ENCODE assay signal across 11 cellular contexts in the genomic region with DNA sequence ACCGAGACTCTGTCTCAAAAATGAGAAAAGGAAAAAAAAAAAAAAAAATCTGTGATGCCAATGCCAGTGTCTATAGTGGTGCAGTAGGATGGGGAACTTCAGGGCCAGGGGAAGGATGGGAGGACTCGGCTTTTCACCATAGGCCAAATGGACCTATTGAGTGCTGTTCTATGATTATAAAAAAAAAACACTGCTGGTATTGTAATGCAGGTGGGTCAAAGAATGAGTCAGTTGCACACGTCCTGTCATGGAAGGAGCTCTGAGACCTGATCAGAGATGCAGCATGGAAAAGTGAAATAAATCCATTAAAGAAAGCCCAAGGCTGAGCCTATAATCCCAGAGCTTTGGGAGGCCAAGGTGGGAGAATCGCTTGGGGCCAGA. TPM values are rescaled to one million over a fixed set of nuclear protein-coding genes. Genes with fewer than 3 reads are reported as not detected.
DNase-seq lines count a peak whose midpoint lies in the region; ATAC-seq, FAIRE-seq and TF ChIP-seq lines count a peak whose summit lies in the region.
"Had no signal": no experiment of that assay in that cellular context is flagged by ENCODE, and none has a peak within 500 bp of the region (broad histone marks: within the 10 kb centered on the region; RNA-seq: fewer than 3 reads in every experiment).

No MANE protein-coding gene starts in this region.

- DNase-seq in GM23248 (no peak), RWPE1 (ENCODE audit: low spot score) (no peak), psoas muscle (no peak), GM12891 (ENCODE audit: insufficient read length, low spot score) (no peak), putamen (ENCODE audit: low spot score) (no peak), AG08395 (ENCODE audit: low spot score) (no peak)
- DNase-seq in activated effector memory CD4-positive, alpha-beta T cell treated with anti-CD3 and anti-CD28 coated beads, Interleukin-2, amount 50 U/mL, for 16 hours = no peak
- DNase-seq: foreskin melanocyte, NCI-H774 had no signal

- TF ChIP-seq POLR2A in GM12891 (IDR thresholded peaks at IDR 0.05; ENCODE audit: low read depth, low read length) = no peak

- WGBS in GM23248 (ENCODE audit: low coverage in 1 of 2, low lambda C conversion rate in 2 of 2, missing lambda C conversion rate in 2 of 2), 2 experiments = 49 to 50% methylated on average over 4 of the region's 4 CpGs
- WGBS in psoas muscle, 3 donors = 76 to 80% (median 78%) methylated on average over 4 of the region's 4 CpGs

- H3K36me3 ChIP-seq in GM23248 (ENCODE audit: low read depth) (peaks cover 20% of the 10 kb centered on the region), psoas muscle (ENCODE audit: insufficient read depth in 1 of 2, low read depth in 1 of 2) (peaks cover 10 to 27% of the 10 kb centered on the region in 2 donors)

- intact Hi-C loops in psoas muscle (cut with DNase I) = no loop called here

- peak overlapping the region; percentile 81 for H3K9ac ChIP-seq in GM23248

- H3K9me2 ChIP-seq in GM23248 (ENCODE audit: insufficient read depth) = no peaks in the 10 kb centered on the region

- H3K9me3 ChIP-seq in GM23248 (ENCODE audit: low read depth) = no peaks in the 10 kb centered on the region
- no peaks in the 10 kb centered on the region for H3K9me3 ChIP-seq in psoas muscle

- H3K4me1 ChIP-seq in GM23248 (ENCODE audit: insufficient read depth) (peaks cover 40% of the 10 kb centered on the region), psoas muscle (peaks cover 38% of the 10 kb centered on the region)

- peaks cover 59% of the 10 kb centered on the region for H3F3A ChIP-seq in GM23248 (ENCODE audit: insufficient read depth)

- peak overlapping the region; percentile 9 for H3K4me2 ChIP-seq in GM23248 (ENCODE audit: unreplicated experiment)

- CTCF ChIA-PET in RWPE1 (lab: Yijun Ruan, JAX) = interaction anchor here (0.7 kb wide), 1 partner anchor 1233 kb away, joined by 6 read pairs; no protein-coding TSS in a partner anchor

- H3K27me3 ChIP-seq in GM23248 (replicated peaks; ENCODE audit: insufficient read depth) (no peaks in the 10 kb centered on the region), psoas muscle (ENCODE audit: insufficient read depth in 3 of 3, low read length in 2 of 3) (no peaks in the 10 kb centered on the region)

- POLR2A ChIA-PET in RWPE1 (lab: Yijun Ruan, JAX; ENCODE audit: low non-redundant PET) = no interaction called here

- FAIRE-seq in GM12891 (lab: Jason Lieb, UNC) = no peak
- FAIRE-seq: GM12878 had no signal

- peaks cover 25% of the 10 kb centered on the region for H3K79me2 ChIP-seq in GM23248 (ENCODE audit: insufficient read depth)

- ATAC-seq in esophagus mucosa = peak; percentile 24
- peak in 2 of 4 donors; percentile 1 for ATAC-seq in psoas muscle
- ATAC-seq: GM12878 had no signal

- TF ChIP-seq CTCF in RWPE1 (conservative IDR thresholded peaks at IDR 0.05; ENCODE audit: low read depth) (no peak), psoas muscle (IDR thresholded peaks at IDR 0.05) (no peak)

- H3K27ac ChIP-seq in GM23248 (peak overlapping the region; percentile 85), RWPE1 (peak overlapping the region; percentile 100), psoas muscle (peak overlapping the region; percentile 30)

- H3K4me3 ChIP-seq in GM23248 (peak overlapping the region; percentile 63), psoas muscle (no peak overlapping the region)
- H3K4me3 ChIP-seq: GM12878 had no signal

- in situ Hi-C loops in GM23248 (cut with MboI) = no loop called here

- H2AFZ ChIP-seq in GM23248 = peak overlapping the region; percentile 57

- no peaks in the 10 kb centered on the region for H4K20me1 ChIP-seq in GM23248 (ENCODE audit: insufficient read depth)

TF ChIP-seq in GM12891, 5 proteins besides CTCF, POLR2A, EP300 and RAD21:
- no peak for TF ChIP-seq POLR2AphosphoS5 (IDR thresholded peaks at IDR 0.05; ENCODE audit: low read depth, low read length)
- no peak for TF ChIP-seq TAF1 (IDR thresholded peaks at IDR 0.05; ENCODE audit: low read depth, low read length)
- TF ChIP-seq PAX5 (IDR thresholded peaks at IDR 0.05; ENCODE audit: insufficient read depth, low read length, severe bottlenecking) = no peak
- TF ChIP-seq POU2F2 (IDR thresholded peaks at IDR 0.05; ENCODE audit: low read depth, low read length) = no peak
- no peak for TF ChIP-seq SPI1 (IDR thresholded peaks at IDR 0.05; ENCODE audit: low read depth, low read length)

RNA-seq across cellular contexts. Expression of gene DNAJB1, which starts 7.0 kb away (rescaled TPM):
- 82.5 and 101 TPM in 2 replicates for total RNA-seq in GM23248 (2014; rRNA removed; shearing (Covaris generic))
- 124 and 127 TPM in 2 replicates for polyA plus RNA-seq in GM23248 (2016; fragmentation: Nextera tagmentation; extraction: Ambion mirVana)
- total RNA-seq in esophagus mucosa = 337 TPM
- 100 to 1,000 TPM in 1 of 4 donors, 10 to 100 TPM in 3; 32.6 to 105 (median 42.6) TPM for total RNA-seq in psoas muscle
- polyA plus RNA-seq in psoas muscle = 10 to 100 TPM; 20.8 to 32.0 (median 24.4) TPM
- polyA plus RNA-seq in GM12891 (2012; ENCODE audit: low read depth, missing spikeins) = 26.5 TPM

RNA-seq across cellular contexts. Expression of gene GIPC1, which starts 15.3 kb away (rescaled TPM):
- total RNA-seq in GM23248 (2014; rRNA removed; shearing (Covaris generic)) = 143 and 173 TPM in 2 replicates
- polyA plus RNA-seq in GM23248 (2016; fragmentation: Nextera tagmentation; extraction: Ambion mirVana) (106 and 112 TPM in 2 replicates), psoas muscle (10 to 100 TPM; 45.3 to 63.5 (median 50.8) TPM)
- total RNA-seq in esophagus mucosa (254 TPM), psoas muscle (10 to 100 TPM; 37.9 to 45.3 (median 43.2) TPM)
- 10.4 TPM for polyA plus RNA-seq in GM12891 (2012; ENCODE audit: low read depth, missing spikeins)

RNA-seq across cellular contexts. Expression of gene TECR, which starts 18.2 kb away (rescaled TPM):
- total RNA-seq in GM23248 (2014; rRNA removed; shearing (Covaris generic)) = 38.8 and 40.1 TPM in 2 replicates
- polyA plus RNA-seq in GM23248 (2016; fragmentation: Nextera tagmentation; extraction: Ambion mirVana) (129 and 132 TPM in 2 replicates), psoas muscle (100 to 1,000 TPM in 2 of 3 donors, 10 to 100 TPM in 1; 77.8 to 145 (median 136) TPM)
- total RNA-seq in esophagus mucosa (341 TPM), psoas muscle (100 to 1,000 TPM; 111 to 209 (median 158) TPM)
- 50.2 TPM for polyA plus RNA-seq in GM12891 (2012; ENCODE audit: low read depth, missing spikeins)

RNA-seq across cellular contexts. Expression of gene PTGER1, which starts 36.1 kb away (rescaled TPM):
- 0.22 and 2.5 TPM in 2 replicates for total RNA-seq in GM23248 (2014; rRNA removed; shearing (Covaris generic))
- polyA plus RNA-seq in GM23248 (2016; fragmentation: Nextera tagmentation; extraction: Ambion mirVana) (0.79 and 0.80 TPM in 2 replicates), psoas muscle (under 1 TPM; 0.05 to 0.10 (median 0.08) TPM)
- total RNA-seq in esophagus mucosa (0.44 TPM), psoas muscle (under 1 TPM in 2 of 4 donors, not detected in 2; 0.15 to 0.25 TPM)
- not detected for polyA plus RNA-seq in GM12891 (2012; ENCODE audit: low read depth, missing spikeins)
- total RNA-seq: GM12878 had no signal
- polyA plus RNA-seq: GM12878 had no signal

Comparison
In these comparisons a context has a peak if more than half of its experiments do, and no peak if none do; other contexts are left out.
1. H3K27ac ChIP-seq: peak in every context shown above with its lines; median percentile 100 in RWPE1; 85 in GM23248; 30 in psoas muscle.